25 cellular contexts compared by ENCODE assay signal in genomic region chr1:51560034-51560433, GRCh38.
"Had no signal": no experiment of that assay in that cellular context is flagged by ENCODE, and none has a peak within 500 bp of the region (broad histone marks: within the 10 kb centered on the region; RNA-seq: fewer than 3 reads in every experiment).

No MANE protein-coding gene starts in this region.

- H3K9me3 ChIP-seq: adrenal gland, ascending aorta, lower lobe of right lung, prostate gland, right atrium auricular region, stomach, suprapubic skin, transverse colon, uterus had no signal

- H3K4me3 ChIP-seq: adrenal gland, ascending aorta, lower lobe of right lung, prostate gland, right atrium auricular region, stomach, suprapubic skin, transverse colon, uterus had no signal

- H3K27me3 ChIP-seq: adrenal gland, ascending aorta, brain microvascular endothelial cell, right atrium auricular region, stomach, suprapubic skin, transverse colon, uterus had no signal

- DNase-seq: activated CD4-positive, alpha-beta T cell treated with anti-CD3 and anti-CD28 coated beads for 1 hour; activated CD8-positive, alpha-beta memory T cell treated with anti-CD3 and anti-CD28 coated beads for 24 hours; activated CD8-positive, alpha-beta memory T cell treated with anti-CD3 and anti-CD28 coated beads, Interleukin-2, amount 50 U/mL, for 4 hours; activated T-cell treated with anti-CD3 and anti-CD28 coated beads, Interleukin-2, amount 50 U/mL, for 24 hours; adrenal gland; brain microvascular endothelial cell; caudate nucleus; effector CD4-positive, alpha-beta T cell; erythroblast; lower lobe of right lung; natural killer cell; small intestine; stimulated activated CD4-positive, alpha-beta T cell treated with anti-CD3 and anti-CD28 coated beads, Interleukin-15, amount 100 ng/mL, for 24 hours; stomach; transverse colon; uterus had no signal

- H3K27ac ChIP-seq: adrenal gland, brain microvascular endothelial cell, lower lobe of right lung, prostate gland, right atrium auricular region, stomach, suprapubic skin, transverse colon, uterus had no signal

- H3K36me3 ChIP-seq: adrenal gland, ascending aorta, brain microvascular endothelial cell, lower lobe of right lung, prostate gland, right atrium auricular region, stomach, suprapubic skin, transverse colon, uterus had no signal

- ATAC-seq: activated T-helper 17 cell treated with anti-CD3 and anti-CD28 coated beads, Interleukin-2, amount 50 U/mL, for 72 hours; lower lobe of right lung; natural killer cell; stimulated activated memory B cell treated with anti-CD40 and anti-IgM and Interleukin-4, amounts not matched to agents 10 μg/mL and 1 μg/mL and 100 μg/mL, for 72 hours had no signal

- FAIRE-seq: endometrium, keratinocyte, small intestine, TTC549 had no signal

- H3K4me1 ChIP-seq: prostate gland, right atrium auricular region, uterus had no signal
